Comparison of ENCODE assay signal across 31 cellular contexts in the genomic region with DNA sequence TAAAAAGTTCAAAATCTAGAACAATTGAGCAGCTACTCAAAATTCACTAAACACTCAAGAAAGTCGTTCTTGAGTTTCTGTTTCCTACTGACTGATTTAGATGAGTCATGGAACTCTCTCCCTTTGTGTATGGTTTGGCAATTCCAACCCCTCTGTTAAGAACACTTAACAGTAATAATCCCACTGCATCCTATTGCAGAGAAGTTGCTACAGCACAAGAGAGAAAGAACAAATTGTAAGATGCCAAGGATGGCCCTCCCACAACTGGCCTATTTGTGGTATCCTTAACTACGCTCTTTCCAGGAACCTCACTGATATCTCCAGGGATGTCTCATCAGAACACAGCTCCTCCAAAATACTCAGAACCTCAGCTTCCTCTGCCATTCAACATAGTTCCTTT.
DNase-seq lines count a peak whose midpoint lies in the region; ATAC-seq and TF ChIP-seq lines count a peak whose summit lies in the region.
"Had no signal": no experiment of that assay in that cellular context is flagged by ENCODE, and none has a peak within 500 bp of the region (broad histone marks: within the 10 kb centered on the region; RNA-seq: fewer than 3 reads in every experiment).

No MANE protein-coding gene starts in this region.

- no peak overlapping the region for H3K4me3 ChIP-seq in fibroblast of mammary gland (ENCODE audit: control insufficient read depth, low read depth, low read length)
- H3K4me3 ChIP-seq in CD8-positive, alpha-beta memory T cell (ENCODE audit: low read length): no peak overlapping the region
- H3K4me3 ChIP-seq: neural progenitor cell, right atrium auricular region, SJSA1 had no signal

- peak; percentile 2 for DNase-seq in ELR (ENCODE audit: low read depth)
- DNase-seq in amniotic epithelial cell (ENCODE audit: low read depth): peak; percentile 90
- DNase-seq in fibroblast of mammary gland (ENCODE audit: low read depth): peak; percentile 85
- no peak for DNase-seq in sciatic nerve (ENCODE audit: low spot score)
- no peak for DNase-seq in stimulated activated CD4-positive, alpha-beta T cell treated with anti-CD3 and anti-CD28 coated beads, Interleukin-2, amount 100 ng/mL, for 24 hours
- DNase-seq in NCI-H2196 treated with DMSO at 0.1 percent for 48 hours (lab: John Stamatoyannopoulos, UW; ENCODE audit: unreplicated experiment): no peak
- no peak for DNase-seq in CD8-positive, alpha-beta memory T cell
- DNase-seq: activated CD4-positive, alpha-beta T cell treated with anti-CD3 and anti-CD28 coated beads, Interleukin-2, amount 10 ng/mL, durations not matched to agents 24 days and 14 days; activated CD8-positive, alpha-beta memory T cell treated with anti-CD3 and anti-CD28 coated beads for 24 hours; activated T-cell treated with anti-CD3 and anti-CD28 coated beads for 4 hours; Caco-2; caudate nucleus; cortex of kidney; effector memory CD4-positive, alpha-beta T cell; GDM1; immature natural killer cell; mesendoderm; NCI-H1048; NCI-H1694 treated with DMSO at 0.1 percent for 48 hours; NCI-H510A; stimulated activated CD4-positive, alpha-beta T cell treated with anti-CD3 and anti-CD28 coated beads, Interleukin-4, amount 100 ng/mL, for 4 hours; T1000 had no signal

- H3K4me3 Mint-ChIP-seq in CD8-positive, alpha-beta memory T cell: no peak overlapping the region
- H3K4me3 Mint-ChIP-seq: activated CD4-positive, alpha-beta T cell treated with anti-CD3 and anti-CD28 coated beads, Interleukin-2, amount 10 ng/mL, durations not matched to agents 24 days and 14 days; immature natural killer cell; neural progenitor cell; type B pancreatic cell; WTC11 had no signal

- H3K9me3 ChIP-seq in CD8-positive, alpha-beta memory T cell (ENCODE audit: low read length): no peaks in the 10 kb centered on the region
- H3K9me3 ChIP-seq: Caco-2, right atrium auricular region, SJSA1 had no signal

- no peaks in the 10 kb centered on the region for H3K4me1 Mint-ChIP-seq in CD8-positive, alpha-beta memory T cell
- H3K4me1 Mint-ChIP-seq: activated CD4-positive, alpha-beta T cell treated with anti-CD3 and anti-CD28 coated beads, Interleukin-2, amount 10 ng/mL, durations not matched to agents 24 days and 14 days; immature natural killer cell; WTC11 had no signal

- CTCF ChIA-PET in CD8-positive, alpha-beta memory T cell (lab: Charles Lee): no interaction called here

- no peaks in the 10 kb centered on the region for H3K36me3 Mint-ChIP-seq in CD8-positive, alpha-beta memory T cell
- H3K36me3 Mint-ChIP-seq: activated naive CD4-positive, alpha-beta T cell treated with anti-CD3 and anti-CD28 coated beads, Interleukin-2, amount 50 U/mL, for 72 hours; immature natural killer cell; neural progenitor cell; type B pancreatic cell; WTC11 had no signal

- ATAC-seq in sciatic nerve (peak; percentile 28), GM21528 (IDR thresholded peaks at IDR 0.05; ENCODE audit: low FRiP score, unreplicated experiment) (no peak)
- ATAC-seq: activated naive CD4-positive, alpha-beta T cell treated with anti-CD3 and anti-CD28 coated beads, Interleukin-2, amount 50 U/mL, for 72 hours; WTC11 had no signal

- no peaks in the 10 kb centered on the region for H3K27me3 Mint-ChIP-seq in CD8-positive, alpha-beta memory T cell
- H3K27me3 Mint-ChIP-seq: activated CD4-positive, alpha-beta T cell treated with anti-CD3 and anti-CD28 coated beads, Interleukin-2, amount 10 ng/mL, durations not matched to agents 24 days and 14 days; type B pancreatic cell had no signal

- no peak for TF ChIP-seq CTCF in fibroblast of mammary gland (conservative IDR thresholded peaks at IDR 0.05; ENCODE audit: control insufficient read depth, insufficient read depth, low read depth, low read length)

- no peak overlapping the region for H3K27ac ChIP-seq in CD8-positive, alpha-beta memory T cell (ENCODE audit: low read depth, low read length)
- H3K27ac ChIP-seq: C4-2B, neural progenitor cell, parathyroid adenoma, right atrium auricular region, SJSA1 had no signal

- H3K9me3 Mint-ChIP-seq in CD8-positive, alpha-beta memory T cell: peaks cover 2 to 20% (median 6%) of the 10 kb centered on the region in 5 donors
- H3K9me3 Mint-ChIP-seq: activated CD4-positive, alpha-beta T cell treated with anti-CD3 and anti-CD28 coated beads, Interleukin-2, amount 10 ng/mL, durations not matched to agents 24 days and 14 days; neural progenitor cell; type B pancreatic cell had no signal

- no peaks in the 10 kb centered on the region for H3K27me3 ChIP-seq in CD8-positive, alpha-beta memory T cell (ENCODE audit: insufficient read depth, low read length, poor library complexity, severe bottlenecking)
- H3K27me3 ChIP-seq: neural progenitor cell, right atrium auricular region had no signal

- intact Hi-C loops in sciatic nerve (cut with DNase I): no loop called here

- no peaks in the 10 kb centered on the region for H3K4me1 ChIP-seq in CD8-positive, alpha-beta memory T cell (ENCODE audit: insufficient read depth, low read length)
- H3K4me1 ChIP-seq: Caco-2, neural progenitor cell, parathyroid adenoma, right atrium auricular region had no signal

- no peak overlapping the region for H3K27ac Mint-ChIP-seq in CD8-positive, alpha-beta memory T cell
- H3K27ac Mint-ChIP-seq: activated CD4-positive, alpha-beta T cell treated with anti-CD3 and anti-CD28 coated beads, Interleukin-2, amount 10 ng/mL, durations not matched to agents 24 days and 14 days; activated naive CD4-positive, alpha-beta T cell treated with anti-CD3 and anti-CD28 coated beads, Interleukin-2, amount 50 U/mL, for 72 hours; immature natural killer cell; neural progenitor cell; type B pancreatic cell; WTC11 had no signal

- POLR2A ChIA-PET in CD8-positive, alpha-beta memory T cell (lab: Charles Lee): no interaction called here

- no peaks in the 10 kb centered on the region for H3K36me3 ChIP-seq in CD8-positive, alpha-beta memory T cell (ENCODE audit: insufficient read depth, low read length)
- H3K36me3 ChIP-seq: neural progenitor cell, right atrium auricular region, SJSA1 had no signal

Comparison
In these comparisons a context has a peak if more than half of its experiments do, and no peak if none do; other contexts are left out.
1. DNase-seq: peak in ELR (single experiment), amniotic epithelial cell (single experiment) and fibroblast of mammary gland (single experiment); none in sciatic nerve (single experiment), stimulated activated CD4-positive, alpha-beta T cell treated with anti-CD3 and anti-CD28 coated beads, Interleukin-2, amount 100 ng/mL, for 24 hours (0 of 2), NCI-H2196 treated with DMSO at 0.1 percent for 48 hours (single experiment) and CD8-positive, alpha-beta memory T cell (0 of 5).